Comparison of ENCODE assay signal across 26 cellular contexts in the genomic region with DNA sequence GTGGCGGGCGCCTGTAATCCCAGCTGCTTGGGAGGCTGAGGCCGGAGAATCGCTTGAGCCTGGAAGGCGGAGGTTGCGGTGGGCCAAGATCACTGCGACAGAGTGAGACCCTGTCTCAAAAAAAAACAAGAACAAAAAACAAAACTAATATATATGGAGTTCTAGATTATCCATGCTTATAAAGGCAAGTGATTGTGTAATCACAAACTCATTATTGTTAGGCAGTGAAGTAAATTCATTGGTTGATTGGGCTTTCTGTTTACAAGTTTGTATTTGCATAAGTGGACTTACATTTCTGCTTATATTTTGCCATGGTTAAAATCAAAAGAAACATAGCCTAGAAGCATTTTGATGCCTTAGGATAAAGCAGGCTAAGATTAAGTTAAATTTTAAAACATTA. TPM values are rescaled to one million over a fixed set of nuclear protein-coding genes. Genes with fewer than 3 reads are reported as not detected.
A peak's percentile ranks its signal among the peaks of the same experiment; 100 is the strongest.
DNase-seq lines count a peak whose midpoint lies in the region; ATAC-seq, FAIRE-seq and TF ChIP-seq lines count a peak whose summit lies in the region.
"Had no signal": no experiment of that assay in that cellular context is flagged by ENCODE, and none has a peak within 500 bp of the region (broad histone marks: within the 10 kb centered on the region; RNA-seq: fewer than 3 reads in every experiment).

No MANE protein-coding gene starts in this region.

- H3K27ac Mint-ChIP-seq in stimulated activated naive CD8-positive, alpha-beta T cell treated with anti-CD3 and anti-CD28 coated beads, Interleukin-15, amount 100 ng/mL, for 72 hours = no peak overlapping the region
- H3K27ac Mint-ChIP-seq: activated naive CD8-positive, alpha-beta T cell treated with anti-CD3 and anti-CD28 coated beads, Interleukin-2, amount 10 ng/mL, durations not matched to agents 7 days and 5 days; CD8-positive, alpha-beta T cell; immature natural killer cell had no signal

- H3K36me3 ChIP-seq in SK-N-SH (replicated peaks in 1 of 2; ENCODE audit: control insufficient read depth in 1 of 2, insufficient read depth in 2 of 2, low read length in 1 of 2) = peaks cover 5 to 14% of the 10 kb centered on the region in 2 experiments
- H3K36me3 ChIP-seq in Karpas-422 (ENCODE audit: insufficient read depth, low read length) = peaks cover 14% of the 10 kb centered on the region
- no peaks in the 10 kb centered on the region for H3K36me3 ChIP-seq in GM12878 (ENCODE audit: control insufficient read depth in 2 of 2, insufficient read depth in 2 of 2, low read length in 1 of 2)
- peaks cover 0 to 4% of the 10 kb centered on the region in 2 donors for H3K36me3 ChIP-seq in gastrocnemius medialis
- H3K36me3 ChIP-seq: esophagus muscularis mucosa, neutrophil, thoracic aorta, vagina had no signal

- peaks cover 18% of the 10 kb centered on the region for H4K20me1 ChIP-seq in SK-N-SH (ENCODE audit: insufficient read depth)
- peaks cover 15% of the 10 kb centered on the region for H4K20me1 ChIP-seq in Karpas-422 (ENCODE audit: insufficient read depth, low read depth, low read length)
- H4K20me1 ChIP-seq in GM12878 (ENCODE audit: control insufficient read depth, insufficient read depth) = no peaks in the 10 kb centered on the region

- H3K27ac ChIP-seq in SK-N-SH (ENCODE audit: low read depth in 2 of 2, low read length in 1 of 2) (no peak overlapping the region), Karpas-422 (ENCODE audit: low read length) (no peak overlapping the region), GM12878 (ENCODE audit: control insufficient read depth, insufficient read depth) (no peak overlapping the region), gastrocnemius medialis (peak overlapping the region in 3 of 4 donors; percentile 94 to 100 (median 100))

- no TSS peak for BruUV-seq in GM12878 (replicated peaks; lab: Mats Ljungman, UMichigan)

- H3K4me2 ChIP-seq in SK-N-SH (peak overlapping the region; percentile 85; the same call in 1 of the 2 replicates), Karpas-422 (ENCODE audit: low read depth, low read length, poor library complexity, severe bottlenecking) (peak overlapping the region; percentile 89), GM12878 (ENCODE audit: control insufficient read depth, insufficient read depth) (peak overlapping the region; percentile 91)

- H3K4me3 ChIP-seq in SK-N-SH (ENCODE audit: low read depth in 2 of 2, low read length in 1 of 2) (0 out of 4 replicates have a peak overlapping the region, but pooled peaks of 1 of the 2 experiments have one; percentile 84), Karpas-422 (ENCODE audit: low read length) (no peak overlapping the region), GM12878 (no peak overlapping the region), gastrocnemius medialis (no peak overlapping the region)
- H3K4me3 ChIP-seq: thoracic aorta, vagina had no signal

- CTCF ChIA-PET in SK-N-SH (lab: Yijun Ruan, JAX) = interaction anchor here (0.9 kb wide), 1 partner anchor 38 kb away, joined by 4 read pairs; no protein-coding TSS in a partner anchor
- CTCF ChIA-PET in GM12878 (lab: Yijun Ruan, JAX) = interaction anchor here (1.0 to 3.1 kb wide), 3 partner anchors 38 to 261 kb away, joined by 3 to 30 read pairs (median 4); partner anchors contain the start of gene CISD2

- H3K9me3 Mint-ChIP-seq in stimulated activated naive CD8-positive, alpha-beta T cell treated with anti-CD3 and anti-CD28 coated beads, Interleukin-15, amount 100 ng/mL, for 72 hours = no peaks in the 10 kb centered on the region
- H3K9me3 Mint-ChIP-seq: activated CD4-positive, alpha-beta T cell treated with anti-CD3 and anti-CD28 coated beads, Interleukin-2, amount 10 ng/mL, durations not matched to agents 24 days and 14 days; activated naive CD8-positive, alpha-beta T cell treated with anti-CD3 and anti-CD28 coated beads, Interleukin-2, amount 10 ng/mL, durations not matched to agents 7 days and 5 days; CD8-positive, alpha-beta T cell; immature natural killer cell had no signal

- no peaks in the 10 kb centered on the region for H3K27me3 ChIP-seq in SK-N-SH (ENCODE audit: insufficient read depth)
- H3K27me3 ChIP-seq in Karpas-422 (ENCODE audit: low read length) = no peaks in the 10 kb centered on the region
- no peaks in the 10 kb centered on the region for H3K27me3 ChIP-seq in GM12878 (replicated peaks in 1 of 2; ENCODE audit: control insufficient read depth in 2 of 2, insufficient read depth in 2 of 2, low read length in 1 of 2)
- no peaks in the 10 kb centered on the region for H3K27me3 ChIP-seq in gastrocnemius medialis
- H3K27me3 ChIP-seq: esophagus muscularis mucosa, foreskin keratinocyte, neutrophil, vagina had no signal

- RAD21 ChIA-PET in GM12878 (lab: Charles Lee; ENCODE audit: unreplicated experiment) = interaction anchor here (3.5 to 10.1 kb wide), 2 partner anchors 20 to 36 kb away, joined by 22 to 139 read pairs; partner anchors contain the start of gene CISD2

- H2AFZ ChIP-seq in SK-N-SH (ENCODE audit: low read depth) = no peak overlapping the region
- no peak overlapping the region for H2AFZ ChIP-seq in Karpas-422 (ENCODE audit: low read length)
- H2AFZ ChIP-seq in GM12878 (ENCODE audit: control insufficient read depth, low read depth, low read length) = no peak overlapping the region

- H3K4me3 Mint-ChIP-seq in stimulated activated naive CD8-positive, alpha-beta T cell treated with anti-CD3 and anti-CD28 coated beads, Interleukin-15, amount 100 ng/mL, for 72 hours = no peak overlapping the region
- H3K4me3 Mint-ChIP-seq: activated CD4-positive, alpha-beta T cell treated with anti-CD3 and anti-CD28 coated beads, Interleukin-2, amount 10 ng/mL, durations not matched to agents 24 days and 14 days; activated naive CD8-positive, alpha-beta T cell treated with anti-CD3 and anti-CD28 coated beads, Interleukin-2, amount 10 ng/mL, durations not matched to agents 7 days and 5 days had no signal

- DNase-seq in SK-N-SH = no peak
- no peak for DNase-seq in Karpas-422
- no peak for DNase-seq in GM12878 (ENCODE audit: low read depth, low spot score)
- no peak for DNase-seq in gastrocnemius medialis
- DNase-seq in stimulated activated naive CD8-positive, alpha-beta T cell treated with anti-CD3 and anti-CD28 coated beads, Interleukin-15, amount 100 ng/mL, for 72 hours = no peak
- DNase-seq: 8988T; activated gamma-delta T cell; activated naive CD8-positive, alpha-beta T cell treated with anti-CD3 and anti-CD28 coated beads, Interleukin-2, amount 10 ng/mL, durations not matched to agents 7 days and 5 days; activated T-cell treated with anti-CD3 and anti-CD28 coated beads, Interleukin-2, amount 50 U/mL, for 1 hour; CD8-positive, alpha-beta T cell; central memory CD4-positive, alpha-beta T cell; immature natural killer cell; NCI-H1048; NCI-H2029; NCI-H748 treated with DMSO at 0.1 percent for 48 hours; stimulated activated naive CD8-positive, alpha-beta T cell treated with anti-CD3 and anti-CD28 coated beads, Interleukin-15, Interleukin-2, amounts not matched to agents 100 U/mL and 50 U/mL, for 24 hours had no signal

- H3K4me1 ChIP-seq in SK-N-SH (ENCODE audit: control insufficient read depth in 1 of 2, insufficient read depth in 2 of 2, low read depth in 1 of 2, low read length in 1 of 2) (peaks cover 0 to 5% of the 10 kb centered on the region in 2 experiments; a peak in 2 of 4 replicates), Karpas-422 (ENCODE audit: low read length) (peaks cover 20% of the 10 kb centered on the region), GM12878 (ENCODE audit: control insufficient read depth, insufficient read depth, low read length) (peaks cover 4% of the 10 kb centered on the region; the same call in 1 of the 2 replicates), gastrocnemius medialis (peaks cover 14 to 23% of the 10 kb centered on the region in 2 donors)

- POLR2A ChIA-PET in SK-N-SH (lab: Yijun Ruan, JAX) (no interaction called here), GM12878 (lab: Charles Lee) (interaction anchor here (1.0 to 11.7 kb wide), 4 partner anchors 9 to 69 kb away, joined by 3 to 164 read pairs (median 62); partner anchors contain the start of genes CISD2 and MANBA)

- H3F3A ChIP-seq in SK-N-SH (replicated peaks; ENCODE audit: insufficient read depth) = peaks cover 31% of the 10 kb centered on the region

- SMC1A ChIA-PET in GM12878 (lab: Charles Lee; ENCODE audit: uncharacterized antibody, unreplicated experiment) = interaction anchor here (1.2 to 8.9 kb wide), 4 partner anchors 19 to 209 kb away, joined by 5 to 91 read pairs (median 17); partner anchors contain the start of gene CISD2

- H3K9ac ChIP-seq in SK-N-SH = no peak overlapping the region
- H3K9ac ChIP-seq in Karpas-422 (ENCODE audit: low read length) = no peak overlapping the region
- no peak overlapping the region for H3K9ac ChIP-seq in GM12878 (ENCODE audit: control insufficient read depth, insufficient read depth, low read length)

- no peak for FAIRE-seq in GM12878 (lab: Jason Lieb, UNC)

- no peak for TF ChIP-seq EP300 in SK-N-SH (IDR thresholded peaks at IDR 0.05; ENCODE audit: borderline replicate concordance in 1 of 2, low read depth in 1 of 2, low read length in 1 of 2)
- no peak for TF ChIP-seq EP300 in GM12878 (IDR thresholded peaks at IDR 0.05; ENCODE audit: borderline replicate concordance in 1 of 2, control insufficient read depth in 1 of 2, low read depth in 2 of 2, low read length in 2 of 2)

- H3K9me2 ChIP-seq in SK-N-SH (no peaks in the 10 kb centered on the region), Karpas-422 (replicated peaks; ENCODE audit: insufficient read depth, low read length) (no peaks in the 10 kb centered on the region)

- ATAC-seq in SK-N-SH treated with all-trans-retinoic acid at 6 μM for 48 hours (no peak), GM12878 (no peak), gastrocnemius medialis (no peak), GM18517 (IDR thresholded peaks at IDR 0.05; ENCODE audit: unreplicated experiment) (no peak), HG03280 (IDR thresholded peaks at IDR 0.05; ENCODE audit: unreplicated experiment) (no peak)
- ATAC-seq in stimulated activated naive CD8-positive, alpha-beta T cell treated with anti-CD3 and anti-CD28 coated beads, Interleukin-15, amount 100 ng/mL, for 72 hours = no peak
- ATAC-seq: CD8-positive, alpha-beta T cell; left lobe of liver; stimulated activated naive CD8-positive, alpha-beta T cell treated with anti-CD3 and anti-CD28 coated beads, Interleukin-15, Interleukin-2, amounts not matched to agents 100 U/mL and 50 U/mL, for 24 hours had no signal

- no peak for TF ChIP-seq POLR2A in GM12878 (IDR thresholded peaks at IDR 0.05; ENCODE audit: low read depth, low read length)
- TF ChIP-seq POLR2A in gastrocnemius medialis (IDR thresholded peaks at IDR 0.05) = no peak

- H3K9me3 ChIP-seq in SK-N-SH = no peaks in the 10 kb centered on the region
- no peaks in the 10 kb centered on the region for H3K9me3 ChIP-seq in Karpas-422 (ENCODE audit: low read length)
- H3K9me3 ChIP-seq in GM12878 (replicated peaks; ENCODE audit: control insufficient read depth, insufficient read depth, low read length) = no peaks in the 10 kb centered on the region
- no peaks in the 10 kb centered on the region for H3K9me3 ChIP-seq in gastrocnemius medialis
- H3K9me3 ChIP-seq: esophagus muscularis mucosa, neutrophil, thoracic aorta, vagina had no signal

- in situ Hi-C loops in GM12878 (cut with MboI) = no loop called here
- in situ Hi-C loops in gastrocnemius medialis (cut with MboI; ENCODE audit: low sequenced_read_pairs in 4 of 4) = loop anchor here in 1 of 4 donors (5.0 kb wide), 1 partner anchor 42 kb away; no protein-coding TSS in a partner anchor

- intact Hi-C loops in GM12878 (cut with micrococcal nuclease; ENCODE audit: unreplicated experiment) (loop anchor here (2.0 to 10.0 kb wide), 5 partner anchors 143 to 1662 kb away; partner anchors contain the start of genes BDH2, CXXC4 and SLC39A8), gastrocnemius medialis (cut with DNase I; ENCODE audit: low total_unique reads) (loop anchor here (5.0 to 10.0 kb wide), 5 partner anchors 247 to 1485 kb away; partner anchors contain the start of genes BDH2, NFKB1, PPP3CA and SLC9B2)

- peaks cover 27% of the 10 kb centered on the region for H3K4me1 Mint-ChIP-seq in stimulated activated naive CD8-positive, alpha-beta T cell treated with anti-CD3 and anti-CD28 coated beads, Interleukin-15, amount 100 ng/mL, for 72 hours

- TF ChIP-seq RAD21 in SK-N-SH (IDR thresholded peaks at IDR 0.05; ENCODE audit: low read length) (no peak), GM12878 (IDR thresholded peaks at IDR 0.05; ENCODE audit: insufficient read depth, low read depth, low read length) (no peak)

- WGBS in SK-N-SH (ENCODE audit: low lambda C conversion rate) = 98% methylated on average over 7 of the region's 7 CpGs
- 89% methylated on average over 7 of the region's 7 CpGs for WGBS in GM12878 (ENCODE audit: insufficient coverage, insufficient replicate concordance, low lambda C conversion rate, missing lambda C conversion rate)

- TF ChIP-seq CTCF in SK-N-SH (IDR thresholded peaks at IDR 0.05) = no peak
- TF ChIP-seq CTCF in GM12878 (IDR thresholded peaks at IDR 0.05 in 2 of 3, conservative IDR thresholded peaks at IDR 0.05 in 1 of 3; ENCODE audit: control insufficient read depth in 2 of 3, extremely low read depth in 1 of 3, insufficient read depth in 1 of 3, low read depth in 3 of 3, low read length in 3 of 3) = no peak
- TF ChIP-seq CTCF in gastrocnemius medialis (IDR thresholded peaks at IDR 0.05 in 4 of 5, conservative IDR thresholded peaks at IDR 0.05 in 1 of 5) = no peak

- H3K27me3 Mint-ChIP-seq in stimulated activated naive CD8-positive, alpha-beta T cell treated with anti-CD3 and anti-CD28 coated beads, Interleukin-15, amount 100 ng/mL, for 72 hours = no peaks in the 10 kb centered on the region
- H3K27me3 Mint-ChIP-seq: activated CD4-positive, alpha-beta T cell treated with anti-CD3 and anti-CD28 coated beads, Interleukin-2, amount 10 ng/mL, durations not matched to agents 24 days and 14 days; activated naive CD8-positive, alpha-beta T cell treated with anti-CD3 and anti-CD28 coated beads, Interleukin-2, amount 10 ng/mL, durations not matched to agents 7 days and 5 days had no signal

- H3K79me2 ChIP-seq in SK-N-SH (ENCODE audit: insufficient read depth) = peaks cover 41% of the 10 kb centered on the region
- peaks cover 85% of the 10 kb centered on the region for H3K79me2 ChIP-seq in Karpas-422 (ENCODE audit: low read length)
- peaks cover 37% of the 10 kb centered on the region for H3K79me2 ChIP-seq in GM12878 (ENCODE audit: control insufficient read depth, insufficient read depth, low read length)

RNA-seq across cellular contexts. Expression of gene UBE2D3, which starts 2.5 kb away (rescaled TPM):
- polyA plus RNA-seq in SK-N-SH (2012; rRNA removed) = 199 and 216 TPM in 2 replicates
- 218 and 251 TPM in 2 replicates for polyA plus RNA-seq in SK-N-SH (2012; cell fraction: cytosol; rRNA removed)
- 216 and 236 TPM in 2 replicates for polyA plus RNA-seq in SK-N-SH (2012; cell fraction: nucleus; rRNA removed)
- total RNA-seq in Karpas-422 (2014; rRNA removed; shearing (Covaris generic); ENCODE audit: low replicate concordance) = 538 and 600 TPM in 2 replicates
- 344 and 349 TPM in 2 replicates for total RNA-seq in GM12878 (2013; cell fraction: nucleolus; rRNA removed)
- 496 and 526 TPM in 2 replicates for total RNA-seq in GM12878 (2014; rRNA removed)
- total RNA-seq in GM12878 (2014; rRNA removed; fragmentation: Illumina TruSeq; extraction: Trizol) = 304 and 308 TPM in 2 replicates
- 284 and 293 TPM in 2 replicates for total RNA-seq in GM12878 (2021)
- polyA plus RNA-seq in GM12878 (2011; ENCODE audit: low read depth) = 341 TPM
- polyA plus RNA-seq in GM12878 (2011; rRNA removed) = 572 and 603 TPM in 2 replicates
- polyA plus RNA-seq in GM12878 (2011; cell fraction: cytosol; rRNA removed) = 397 and 415 TPM in 2 replicates
- 332 and 396 TPM in 2 replicates for polyA plus RNA-seq in GM12878 (2011; cell fraction: nucleus; rRNA removed)
- 276 and 301 TPM in 2 replicates for polyA plus RNA-seq in GM12878 (2012)
- polyA plus RNA-seq in GM12878 (2014; fragmentation: Illumina TruSeq; extraction: Trizol) = 532 and 673 TPM in 2 replicates
- 100 to 1,000 TPM; 162 to 186 TPM for polyA plus RNA-seq in GM12878 (2014; fragmentation: Nextera tagmentation; extraction: Ambion mirVana)
- 329 and 344 TPM in 2 replicates for polyA plus RNA-seq in GM12878 (2014; rRNA removed)
- polyA plus RNA-seq in GM12878 (2016; fragmentation: Nextera tagmentation; extraction: Ambion mirVana) = 100 to 1,000 TPM; 460 to 472 TPM
- polyA minus RNA-seq in GM12878 (2011; rRNA and poly(A)+ RNA removed) = 260 and 370 TPM in 2 replicates
- 167 and 178 TPM in 2 replicates for polyA minus RNA-seq in GM12878 (2011; cell fraction: cytosol; rRNA and poly(A)+ RNA removed)
- 166 and 308 TPM in 2 replicates for polyA minus RNA-seq in GM12878 (2011; cell fraction: nucleus; rRNA and poly(A)+ RNA removed)
- 100 to 1,000 TPM; 350 to 562 (median 392) TPM for total RNA-seq in gastrocnemius medialis

RNA-seq across cellular contexts. Expression of gene CISD2, which starts 39.0 kb away (rescaled TPM):
- polyA plus RNA-seq in SK-N-SH (2012; rRNA removed) = 21.4 and 23.1 TPM in 2 replicates
- polyA plus RNA-seq in SK-N-SH (2012; cell fraction: cytosol; rRNA removed) = 29.7 and 39.9 TPM in 2 replicates
- polyA plus RNA-seq in SK-N-SH (2012; cell fraction: nucleus; rRNA removed) = 3.7 and 5.9 TPM in 2 replicates
- 53.8 and 70.3 TPM in 2 replicates for total RNA-seq in Karpas-422 (2014; rRNA removed; shearing (Covaris generic); ENCODE audit: low replicate concordance)
- 8.6 and 10.1 TPM in 2 replicates for total RNA-seq in GM12878 (2013; cell fraction: nucleolus; rRNA removed)
- 33.4 and 39.6 TPM in 2 replicates for total RNA-seq in GM12878 (2014; rRNA removed)
- 34.0 and 35.4 TPM in 2 replicates for total RNA-seq in GM12878 (2014; rRNA removed; fragmentation: Illumina TruSeq; extraction: Trizol)
- total RNA-seq in GM12878 (2021) = 29.1 and 31.7 TPM in 2 replicates
- polyA plus RNA-seq in GM12878 (2011; ENCODE audit: low read depth) = 11.5 TPM
- polyA plus RNA-seq in GM12878 (2011; rRNA removed) = 42.4 and 75.5 TPM in 2 replicates
- 15.0 and 23.2 TPM in 2 replicates for polyA plus RNA-seq in GM12878 (2011; cell fraction: cytosol; rRNA removed)
- polyA plus RNA-seq in GM12878 (2011; cell fraction: nucleus; rRNA removed) = 10.7 and 11.9 TPM in 2 replicates
- polyA plus RNA-seq in GM12878 (2012) = 29.2 and 31.4 TPM in 2 replicates
- polyA plus RNA-seq in GM12878 (2014; fragmentation: Illumina TruSeq; extraction: Trizol) = 31.4 and 36.2 TPM in 2 replicates
- 10 to 100 TPM; 52.3 to 55.9 TPM for polyA plus RNA-seq in GM12878 (2014; fragmentation: Nextera tagmentation; extraction: Ambion mirVana)
- polyA plus RNA-seq in GM12878 (2014; rRNA removed) = 28.6 and 29.5 TPM in 2 replicates
- 100 to 1,000 TPM; 128 to 132 TPM for polyA plus RNA-seq in GM12878 (2016; fragmentation: Nextera tagmentation; extraction: Ambion mirVana)
- polyA minus RNA-seq in GM12878 (2011; rRNA and poly(A)+ RNA removed) = 12.0 and 13.4 TPM in 2 replicates
- polyA minus RNA-seq in GM12878 (2011; cell fraction: cytosol; rRNA and poly(A)+ RNA removed) = 5.3 and 11.3 TPM in 2 replicates
- polyA minus RNA-seq in GM12878 (2011; cell fraction: nucleus; rRNA and poly(A)+ RNA removed) = 3.0 and 4.2 TPM in 2 replicates
- total RNA-seq in gastrocnemius medialis = 1 to 10 TPM; 3.8 to 8.9 (median 5.3) TPM

Comparison
In these comparisons a context has a peak if more than half of its experiments do, and no peak if none do; other contexts are left out.
1. H3K27ac ChIP-seq: peak in gastrocnemius medialis (3 of 4); none in SK-N-SH (0 of 2), Karpas-422 (single experiment) and GM12878 (single experiment).
2. Peak in every context shown above with its lines, with median percentiles within 50 percentile points of each other: H3K4me2 ChIP-seq.